Comparison of ENCODE assay signal across 10 cellular contexts in genomic region chr15:29805043-29805707, GRCh38. TPM values are rescaled to one million over a fixed set of nuclear protein-coding genes. Genes with fewer than 3 reads are reported as not detected.
DNase-seq lines count a peak whose midpoint lies in the region; ATAC-seq and FAIRE-seq lines count a peak whose summit lies in the region.
"Had no signal": no experiment of that assay in that cellular context is flagged by ENCODE, and none has a peak within 500 bp of the region (broad histone marks: within the 10 kb centered on the region; RNA-seq: fewer than 3 reads in every experiment).

No MANE protein-coding gene starts in this region.

- H3K9me3 ChIP-seq in right cardiac atrium (ENCODE audit: control insufficient read depth, low read length), result no peaks in the 10 kb centered on the region

- H3K4me1 ChIP-seq in right cardiac atrium (ENCODE audit: control insufficient read depth, insufficient read depth, low read length), result peaks cover 1% of the 10 kb centered on the region

- DNase-seq in H4 (ENCODE audit: low spot score) (peak; percentile 69), brain pericyte (ENCODE audit: low read depth, low spot score) (peak; percentile 68), right cardiac atrium (peak in 2 of 3 donors; percentile 22 to 36), renal cortical epithelial cell (ENCODE audit: low read depth) (peak; percentile 86), HTR-8/SVneo (ENCODE audit: insufficient read length, low spot score) (no peak), activated T-cell treated with anti-CD3 and anti-CD28 coated beads for 4 hours (no peak), DMS153 treated with DMSO at 0.1 percent for 48 hours (lab: John Stamatoyannopoulos, UW; ENCODE audit: unreplicated experiment) (no peak)
- DNase-seq: NCI-H524 had no signal

- ATAC-seq in right cardiac atrium, result peak; percentile 93
- ATAC-seq in GM21360 (IDR thresholded peaks at IDR 0.05; ENCODE audit: unreplicated experiment), result no peak
- ATAC-seq: GM12878 had no signal

- no peak for FAIRE-seq in HTR-8/SVneo (lab: Jason Lieb, UNC)
- FAIRE-seq: GM12878 had no signal

- intact Hi-C loops in right cardiac atrium (cut with DNase I), result no loop called here

- no peak overlapping the region for H3K4me3 ChIP-seq in right cardiac atrium (ENCODE audit: low read length)
- H3K4me3 ChIP-seq: GM12878 had no signal

- WGBS in right cardiac atrium, result 19% methylated on average over 1 of the region's 1 CpG

- H3K27me3 ChIP-seq in right cardiac atrium (ENCODE audit: control insufficient read depth, insufficient read depth), result no peaks in the 10 kb centered on the region

- H3K27ac ChIP-seq in right cardiac atrium (ENCODE audit: low read length), result no peak overlapping the region

RNA-seq across cellular contexts. Expression of gene TJP1, which starts 17.1 kb away (rescaled TPM):
- total RNA-seq in H4 (2014; rRNA removed; shearing (Covaris generic)), result 23.3 and 27.3 TPM in 2 replicates
- total RNA-seq in right cardiac atrium (100 to 1,000 TPM; 118 to 131 (median 120) TPM), renal cortical epithelial cell (95.7 and 159 TPM in 2 replicates)
- 36.6 TPM for polyA plus RNA-seq in right cardiac atrium

Comparison
In these comparisons a context has a peak if more than half of its experiments do, and no peak if none do; other contexts are left out.
1. DNase-seq: peak in H4 (single experiment), brain pericyte (single experiment), right cardiac atrium (2 of 3) and renal cortical epithelial cell (single experiment); none in HTR-8/SVneo (single experiment), activated T-cell treated with anti-CD3 and anti-CD28 coated beads for 4 hours (single experiment) and DMS153 treated with DMSO at 0.1 percent for 48 hours (single experiment).